In the genomic region with DNA sequence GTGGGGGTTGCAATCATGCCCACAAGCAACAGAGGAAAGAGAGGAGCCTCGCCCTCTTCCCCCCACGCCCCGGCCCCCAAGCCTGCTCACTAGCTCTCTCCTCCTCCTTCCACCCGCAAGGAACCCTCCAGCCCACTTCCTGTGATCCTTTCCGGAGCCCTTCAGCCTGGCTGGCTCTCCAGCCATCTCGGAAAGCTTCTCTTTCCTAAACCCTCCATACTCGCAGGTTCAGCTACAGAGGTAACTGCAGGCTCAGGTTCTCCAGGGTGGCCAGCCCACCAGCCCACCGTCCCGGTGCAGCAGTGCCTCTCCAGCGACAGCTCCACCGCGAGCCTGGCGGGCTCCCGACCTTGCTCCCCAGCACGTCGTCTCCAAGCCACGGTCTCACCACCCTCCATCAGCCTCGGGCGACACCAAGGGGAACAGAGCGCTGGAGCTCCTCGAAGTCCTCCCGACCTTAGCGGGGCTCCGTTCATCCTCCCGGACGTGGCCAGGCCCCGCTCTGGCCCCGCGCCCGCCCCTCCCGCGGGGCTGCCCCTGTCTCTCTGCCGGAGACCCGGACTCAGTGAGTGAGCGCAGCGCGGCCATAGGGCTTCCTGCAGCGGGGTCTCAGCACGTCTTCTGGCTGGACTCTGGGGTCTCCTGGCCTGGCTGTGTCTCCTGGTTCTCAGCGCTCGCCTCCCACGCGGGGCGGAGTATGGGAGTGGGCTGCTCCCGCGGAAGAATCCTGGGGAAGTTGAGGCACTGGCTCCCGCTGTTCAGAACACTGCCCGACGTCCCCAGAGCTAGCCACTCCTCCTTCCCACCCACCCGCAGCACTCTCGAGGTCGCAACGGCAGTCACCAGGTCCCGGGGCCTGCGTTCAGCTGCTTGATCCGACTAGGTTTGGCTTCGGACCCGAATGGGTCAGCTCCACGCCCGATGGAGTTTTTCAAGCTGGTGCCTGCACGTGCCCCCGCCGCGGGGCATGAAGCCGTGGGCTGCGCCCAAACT, we compare ENCODE assay signal across 8 cellular contexts. TPM values are rescaled to one million over a fixed set of nuclear protein-coding genes. Genes with fewer than 3 reads are reported as not detected.
DNase-seq lines count a peak whose midpoint lies in the region; ATAC-seq and TF ChIP-seq lines count a peak whose summit lies in the region.

No MANE protein-coding gene starts in this region.

- peaks cover 18% of the 10 kb centered on the region for H3K4me1 Mint-ChIP-seq in activated T-cell treated with anti-CD3 and anti-CD28 coated beads, Interleukin-2, amount 50 U/mL, for 24 hours (ENCODE audit: low read depth)

- no peaks in the 10 kb centered on the region for H4K20me1 ChIP-seq in osteoblast (ENCODE audit: insufficient read depth, low read length)

- H3K4me1 ChIP-seq in osteoblast (ENCODE audit: insufficient read depth, low read length): peaks cover 5% of the 10 kb centered on the region

- intact Hi-C loops in Right ventricle myocardium inferior (cut with DNase I): loop anchor here (5.0 kb wide), 1 partner anchor 35 kb away; no protein-coding TSS in a partner anchor
- intact Hi-C loops in cardiac septum (cut with DNase I): no loop called here

- H3K9me3 Mint-ChIP-seq in activated T-cell treated with anti-CD3 and anti-CD28 coated beads, Interleukin-2, amount 50 U/mL, for 24 hours: no peaks in the 10 kb centered on the region

- no peaks in the 10 kb centered on the region for H3K9me3 ChIP-seq in osteoblast (ENCODE audit: low read depth, low read length)

- H3K4me3 ChIP-seq in osteoblast (ENCODE audit: insufficient read depth, low read length): peak overlapping the region; percentile 78

- DNase-seq in Right ventricle myocardium inferior (ENCODE audit: missing footprints): no peak
- no peak for DNase-seq in cardiac septum (ENCODE audit: low spot score)
- DNase-seq in activated T-cell treated with anti-CD3 and anti-CD28 coated beads, Interleukin-2, amount 50 U/mL, for 24 hours: peak; percentile 52
- DNase-seq in globus pallidus (ENCODE audit: low spot score): peak; percentile 11
- DNase-seq in osteoblast (ENCODE audit: insufficient read length, low spot score, missing footprints): peak; percentile 93

- H3K36me3 ChIP-seq in osteoblast (ENCODE audit: insufficient read depth, low read length): no peaks in the 10 kb centered on the region

- no peak overlapping the region for H3K27ac ChIP-seq in osteoblast (ENCODE audit: low read depth, low read length)

- ATAC-seq in Right ventricle myocardium inferior: peak; percentile 71
- ATAC-seq in GM21825 (IDR thresholded peaks at IDR 0.05; ENCODE audit: unreplicated experiment): no peak
- ATAC-seq in GM21447 (IDR thresholded peaks at IDR 0.05; ENCODE audit: unreplicated experiment): no peak
- ATAC-seq in HG03135 (IDR thresholded peaks at IDR 0.05; ENCODE audit: unreplicated experiment): no peak

- H2AFZ ChIP-seq in osteoblast (ENCODE audit: low read length): peak overlapping the region; percentile 92

- peaks cover 51% of the 10 kb centered on the region for H3K27me3 Mint-ChIP-seq in activated T-cell treated with anti-CD3 and anti-CD28 coated beads, Interleukin-2, amount 50 U/mL, for 24 hours

- H3K4me3 Mint-ChIP-seq in activated T-cell treated with anti-CD3 and anti-CD28 coated beads, Interleukin-2, amount 50 U/mL, for 24 hours: peak overlapping the region; percentile 65

- no peak overlapping the region for H3K27ac Mint-ChIP-seq in activated T-cell treated with anti-CD3 and anti-CD28 coated beads, Interleukin-2, amount 50 U/mL, for 24 hours

- H3K4me2 ChIP-seq in osteoblast (ENCODE audit: insufficient read depth, low read length): peak overlapping the region; percentile 84

- no peaks in the 10 kb centered on the region for H3K27me3 ChIP-seq in osteoblast (ENCODE audit: insufficient read depth, low read length)

- no peaks in the 10 kb centered on the region for H3K36me3 Mint-ChIP-seq in activated T-cell treated with anti-CD3 and anti-CD28 coated beads, Interleukin-2, amount 50 U/mL, for 24 hours (ENCODE audit: low read depth)

- no peaks in the 10 kb centered on the region for H3K79me2 ChIP-seq in osteoblast (ENCODE audit: insufficient read depth, low read length)

- no peak for TF ChIP-seq CTCF in osteoblast (IDR thresholded peaks at IDR 0.05; ENCODE audit: extremely low read depth, low read depth, low read length)

RNA-seq across cellular contexts. Expression of a gene that starts 12.8 kb away (rescaled TPM):
- total RNA-seq in Right ventricle myocardium inferior: not detected
- not detected for total RNA-seq in cardiac septum
- total RNA-seq in osteoblast: not detected in 2 replicates

RNA-seq across cellular contexts. Expression of a gene that starts 16.8 kb away (rescaled TPM):
- 21.4 TPM for total RNA-seq in Right ventricle myocardium inferior
- total RNA-seq in cardiac septum: 18.3 TPM
- not detected in 2 replicates for total RNA-seq in osteoblast

RNA-seq across cellular contexts. Expression of a gene that starts 31.7 kb away (rescaled TPM):
- 2.3 TPM for total RNA-seq in Right ventricle myocardium inferior
- total RNA-seq in cardiac septum: 4.0 TPM
- total RNA-seq in osteoblast: 1.1 and 2.1 TPM in 2 replicates

RNA-seq across cellular contexts. Expression of a gene that starts 38.4 kb away (rescaled TPM):
- total RNA-seq in Right ventricle myocardium inferior: 25.7 TPM
- total RNA-seq in cardiac septum: 23.7 TPM
- total RNA-seq in osteoblast: 8.0 and 8.3 TPM in 2 replicates

Comparison
In these comparisons a context has a peak if more than half of its experiments do, and no peak if none do; other contexts are left out.
1. DNase-seq: peak in activated T-cell treated with anti-CD3 and anti-CD28 coated beads, Interleukin-2, amount 50 U/mL, for 24 hours (single experiment), globus pallidus (single experiment) and osteoblast (single experiment); none in Right ventricle myocardium inferior (single experiment) and cardiac septum (single experiment).
2. RNA of a gene that starts 16.8 kb away (total RNA-seq): 21.4 TPM in Right ventricle myocardium inferior (single experiment) and 18.3 TPM in cardiac septum (single experiment); not detected in osteoblast; every median in the first group is over 10 times any median in the second.